10 cellular contexts compared by ENCODE assay signal in the genomic region with DNA sequence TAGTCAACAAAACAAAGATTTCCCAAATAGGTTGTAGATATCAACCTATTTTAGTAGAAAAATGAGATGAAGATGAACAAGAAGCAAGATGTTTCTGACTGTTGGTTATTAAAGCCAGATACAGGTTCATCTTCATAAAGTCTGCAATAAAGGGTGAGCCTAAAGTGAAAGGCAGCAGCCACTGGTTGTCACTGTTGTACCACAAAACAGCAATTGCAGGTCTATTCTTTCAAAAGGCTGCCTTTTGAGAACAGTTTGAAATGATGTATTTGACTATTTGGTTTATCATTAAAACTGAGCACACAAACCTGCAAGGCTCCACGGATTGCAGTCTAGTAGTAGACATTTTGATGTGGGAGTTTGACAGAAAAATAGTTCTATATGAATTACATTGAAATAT.
A peak's percentile ranks its signal among the peaks of the same experiment; 100 is the strongest.
DNase-seq lines count a peak whose midpoint lies in the region; ATAC-seq and TF ChIP-seq lines count a peak whose summit lies in the region.
"Had no signal": no experiment of that assay in that cellular context is flagged by ENCODE, and none has a peak within 500 bp of the region (broad histone marks: within the 10 kb centered on the region; RNA-seq: fewer than 3 reads in every experiment).

No MANE protein-coding gene starts in this region.

- H3K27me3 Mint-ChIP-seq in T-cell = no peaks in the 10 kb centered on the region

- no peaks in the 10 kb centered on the region for H3K36me3 ChIP-seq in WERI-Rb-1
- no peaks in the 10 kb centered on the region for H3K36me3 ChIP-seq in liver (ENCODE audit: control insufficient read depth in 4 of 4, insufficient read depth in 3 of 4, low read depth in 1 of 4, low read length in 3 of 4)
- H3K36me3 ChIP-seq: SJCRH30, spleen had no signal

- peaks cover 0 to 8% (median 8%) of the 10 kb centered on the region in 3 donors for H3K9me3 Mint-ChIP-seq in T-cell

- H3K4me3 Mint-ChIP-seq in T-cell = no peak overlapping the region

- POLR2A ChIA-PET in T-cell (lab: Charles Lee) = no interaction called here

- H3K27me3 ChIP-seq in WERI-Rb-1 (ENCODE audit: insufficient read depth, low read depth, severe bottlenecking) (no peaks in the 10 kb centered on the region), liver (ENCODE audit: control insufficient read depth in 4 of 4, insufficient read depth in 4 of 4, low read length in 3 of 4) (peaks cover 0 to 3% (median 0%) of the 10 kb centered on the region in 4 donors)
- H3K27me3 ChIP-seq: SJCRH30, spleen had no signal

- no peak overlapping the region for H3K9ac ChIP-seq in liver (ENCODE audit: low read depth in 1 of 2, low read length in 2 of 2)

- H3K27ac ChIP-seq in WERI-Rb-1 (peak overlapping the region; percentile 72), liver (ENCODE audit: low read depth in 1 of 2, low read length in 2 of 2) (no peak overlapping the region)
- H3K27ac ChIP-seq: SJCRH30, spleen had no signal

- H3K4me3 ChIP-seq in WERI-Rb-1 (ENCODE audit: low read depth, low read length) (no peak overlapping the region), liver (ENCODE audit: low read depth in 1 of 3, low read length in 3 of 3) (no peak overlapping the region)
- H3K4me3 ChIP-seq: SJCRH30, spleen had no signal

- no peak overlapping the region for H3K27ac Mint-ChIP-seq in T-cell

- H3K9me3 ChIP-seq in WERI-Rb-1 (ENCODE audit: severe bottlenecking) (no peaks in the 10 kb centered on the region), liver (ENCODE audit: control insufficient read depth in 4 of 4, low read length in 3 of 4) (no peaks in the 10 kb centered on the region)
- H3K9me3 ChIP-seq: SJCRH30, spleen had no signal

- peak; percentile 71 for TF ChIP-seq CTCF in WERI-Rb-1 (IDR thresholded peaks at IDR 0.05; ENCODE audit: low read depth, low read length)
- TF ChIP-seq CTCF in liver (IDR thresholded peaks at IDR 0.05; ENCODE audit: low read depth, low read length, missing input control) = peak; percentile 36

- ATAC-seq in HG03432 (IDR thresholded peaks at IDR 0.05; ENCODE audit: unreplicated experiment) (peak; percentile 62), GM21576 (IDR thresholded peaks at IDR 0.05; ENCODE audit: unreplicated experiment) (no peak), T-cell (replicated peaks in 1 of 4) (no peak), HG02610 (IDR thresholded peaks at IDR 0.05; ENCODE audit: unreplicated experiment) (no peak)

- TF ChIP-seq RAD21 in liver (IDR thresholded peaks at IDR 0.05) = peak; percentile 75 to 76

- H3K4me1 Mint-ChIP-seq in T-cell = no peaks in the 10 kb centered on the region

- no peaks in the 10 kb centered on the region for H3K36me3 Mint-ChIP-seq in T-cell

- CTCF ChIA-PET in T-cell (lab: Charles Lee) = no interaction called here

- WGBS in liver = 13% methylated on average over 1 of the region's 1 CpG

- H3K4me1 ChIP-seq in liver (ENCODE audit: control insufficient read depth in 4 of 4, insufficient read depth in 4 of 4, low read length in 3 of 4) = no peaks in the 10 kb centered on the region
- H3K4me1 ChIP-seq: SJCRH30, spleen had no signal

- peak; percentile 3 for DNase-seq in EH (ENCODE audit: low read depth)
- peak; percentile 30 for DNase-seq in WERI-Rb-1
- no peak for DNase-seq in NCI-H1694 (lab: John Stamatoyannopoulos, UW)
- DNase-seq in T-cell = no peak
- DNase-seq: spleen had no signal

TF ChIP-seq in liver, 16 proteins besides CTCF, POLR2A, EP300 and RAD21:
- TF ChIP-seq, protein P1, sequence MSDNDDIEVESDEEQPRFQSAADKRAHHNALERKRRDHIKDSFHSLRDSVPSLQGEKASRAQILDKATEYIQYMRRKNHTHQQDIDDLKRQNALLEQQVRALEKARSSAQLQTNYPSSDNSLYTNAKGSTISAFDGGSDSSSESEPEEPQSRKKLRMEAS (IDR thresholded peaks at IDR 0.05) = no peak
- TF ChIP-seq TAF1 (conservative IDR thresholded peaks at IDR 0.05) = no peak
- no peak for TF ChIP-seq FOXA2 (IDR thresholded peaks at IDR 0.05)
- no peak for TF ChIP-seq RXRA (IDR thresholded peaks at IDR 0.05)
- no peak for TF ChIP-seq EGR1 (IDR thresholded peaks at IDR 0.05; ENCODE audit: low read depth in 2 of 2)
- TF ChIP-seq, protein P2, sequence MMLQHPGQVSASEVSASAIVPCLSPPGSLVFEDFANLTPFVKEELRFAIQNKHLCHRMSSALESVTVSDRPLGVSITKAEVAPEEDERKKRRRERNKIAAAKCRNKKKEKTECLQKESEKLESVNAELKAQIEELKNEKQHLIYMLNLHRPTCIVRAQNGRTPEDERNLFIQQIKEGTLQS (IDR thresholded peaks at IDR 0.05) = no peak
- no peak for TF ChIP-seq JUND (IDR thresholded peaks at IDR 0.05)
- TF ChIP-seq GABPA (IDR thresholded peaks at IDR 0.05 in 1 of 2, conservative IDR thresholded peaks at IDR 0.05 in 1 of 2) = no peak
- TF ChIP-seq NR2F2 (IDR thresholded peaks at IDR 0.05) = no peak
- TF ChIP-seq, protein P3, sequence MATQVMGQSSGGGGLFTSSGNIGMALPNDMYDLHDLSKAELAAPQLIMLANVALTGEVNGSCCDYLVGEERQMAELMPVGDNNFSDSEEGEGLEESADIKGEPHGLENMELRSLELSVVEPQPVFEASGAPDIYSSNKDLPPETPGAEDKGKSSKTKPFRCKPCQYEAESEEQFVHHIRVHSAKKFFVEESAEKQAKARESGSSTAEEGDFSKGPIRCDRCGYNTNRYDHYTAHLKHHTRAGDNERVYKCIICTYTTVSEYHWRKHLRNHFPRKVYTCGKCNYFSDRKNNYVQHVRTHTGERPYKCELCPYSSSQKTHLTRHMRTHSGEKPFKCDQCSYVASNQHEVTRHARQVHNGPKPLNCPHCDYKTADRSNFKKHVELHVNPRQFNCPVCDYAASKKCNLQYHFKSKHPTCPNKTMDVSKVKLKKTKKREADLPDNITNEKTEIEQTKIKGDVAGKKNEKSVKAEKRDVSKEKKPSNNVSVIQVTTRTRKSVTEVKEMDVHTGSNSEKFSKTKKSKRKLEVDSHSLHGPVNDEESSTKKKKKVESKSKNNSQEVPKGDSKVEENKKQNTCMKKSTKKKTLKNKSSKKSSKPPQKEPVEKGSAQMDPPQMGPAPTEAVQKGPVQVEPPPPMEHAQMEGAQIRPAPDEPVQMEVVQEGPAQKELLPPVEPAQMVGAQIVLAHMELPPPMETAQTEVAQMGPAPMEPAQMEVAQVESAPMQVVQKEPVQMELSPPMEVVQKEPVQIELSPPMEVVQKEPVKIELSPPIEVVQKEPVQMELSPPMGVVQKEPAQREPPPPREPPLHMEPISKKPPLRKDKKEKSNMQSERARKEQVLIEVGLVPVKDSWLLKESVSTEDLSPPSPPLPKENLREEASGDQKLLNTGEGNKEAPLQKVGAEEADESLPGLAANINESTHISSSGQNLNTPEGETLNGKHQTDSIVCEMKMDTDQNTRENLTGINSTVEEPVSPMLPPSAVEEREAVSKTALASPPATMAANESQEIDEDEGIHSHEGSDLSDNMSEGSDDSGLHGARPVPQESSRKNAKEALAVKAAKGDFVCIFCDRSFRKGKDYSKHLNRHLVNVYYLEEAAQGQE (IDR thresholded peaks at IDR 0.05) = no peak
- no peak for TF ChIP-seq YY1 (IDR thresholded peaks at IDR 0.05)
- no peak for TF ChIP-seq HNF4A (conservative IDR thresholded peaks at IDR 0.05)
- no peak for TF ChIP-seq SP1 (IDR thresholded peaks at IDR 0.05)
- TF ChIP-seq HNF4G (IDR thresholded peaks at IDR 0.05) = no peak
- TF ChIP-seq FOXA1 (IDR thresholded peaks at IDR 0.05) = no peak
- TF ChIP-seq, protein P4, sequence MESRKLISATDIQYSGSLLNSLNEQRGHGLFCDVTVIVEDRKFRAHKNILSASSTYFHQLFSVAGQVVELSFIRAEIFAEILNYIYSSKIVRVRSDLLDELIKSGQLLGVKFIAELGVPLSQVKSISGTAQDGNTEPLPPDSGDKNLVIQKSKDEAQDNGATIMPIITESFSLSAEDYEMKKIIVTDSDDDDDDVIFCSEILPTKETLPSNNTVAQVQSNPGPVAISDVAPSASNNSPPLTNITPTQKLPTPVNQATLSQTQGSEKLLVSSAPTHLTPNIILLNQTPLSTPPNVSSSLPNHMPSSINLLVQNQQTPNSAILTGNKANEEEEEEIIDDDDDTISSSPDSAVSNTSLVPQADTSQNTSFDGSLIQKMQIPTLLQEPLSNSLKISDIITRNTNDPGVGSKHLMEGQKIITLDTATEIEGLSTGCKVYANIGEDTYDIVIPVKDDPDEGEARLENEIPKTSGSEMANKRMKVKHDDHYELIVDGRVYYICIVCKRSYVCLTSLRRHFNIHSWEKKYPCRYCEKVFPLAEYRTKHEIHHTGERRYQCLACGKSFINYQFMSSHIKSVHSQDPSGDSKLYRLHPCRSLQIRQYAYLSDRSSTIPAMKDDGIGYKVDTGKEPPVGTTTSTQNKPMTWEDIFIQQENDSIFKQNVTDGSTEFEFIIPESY (IDR thresholded peaks at IDR 0.05) = no peak

Comparison
In these comparisons a context has a peak if more than half of its experiments do, and no peak if none do; other contexts are left out.
1. DNase-seq: peak in EH (single experiment) and WERI-Rb-1 (single experiment); none in NCI-H1694 (single experiment) and T-cell (0 of 34).